ENCODE assay signal across 22 cellular contexts in the genomic region with DNA sequence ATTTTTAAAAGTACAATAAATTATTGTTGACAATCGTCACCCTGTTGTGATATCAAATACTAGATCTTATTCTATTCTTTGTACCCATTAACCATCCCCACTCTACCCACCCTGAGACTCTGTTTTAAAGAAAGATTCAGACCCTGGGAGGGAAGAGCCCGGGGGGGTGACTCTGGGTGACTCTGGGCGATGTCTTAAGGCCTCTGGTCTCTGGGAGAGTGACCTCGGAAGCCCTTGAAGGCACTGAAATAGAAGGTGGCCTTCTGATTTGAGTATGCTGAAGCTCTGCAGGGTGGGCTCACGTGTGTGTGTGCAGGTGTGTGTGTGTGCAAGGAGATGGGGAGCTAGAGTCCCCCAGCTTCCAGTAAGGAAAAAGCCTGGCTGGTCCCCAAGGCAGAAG. TPM values are rescaled to one million over a fixed set of nuclear protein-coding genes. Genes with fewer than 3 reads are reported as not detected.
A peak's percentile ranks its signal among the peaks of the same experiment; 100 is the strongest.
DNase-seq lines count a peak whose midpoint lies in the region; ATAC-seq and TF ChIP-seq lines count a peak whose summit lies in the region.
"Had no signal": no experiment of that assay in that cellular context is flagged by ENCODE, and none has a peak within 500 bp of the region (broad histone marks: within the 10 kb centered on the region; RNA-seq: fewer than 3 reads in every experiment).

No MANE protein-coding gene starts in this region.

- no peak overlapping the region for H3K4me3 ChIP-seq in hepatocyte
- H3K4me3 ChIP-seq: BLaER1 treated with 17β-estradiol and CSF1 and Interleukin-3, amounts not matched to agents 10 nM and 100 nM; mucosa of descending colon had no signal

- TF ChIP-seq CTCF in natural killer cell (IDR thresholded peaks at IDR 0.05) (no peak), hepatocyte (IDR thresholded peaks at IDR 0.05; ENCODE audit: poor library complexity) (no peak)

- H3K27ac Mint-ChIP-seq in natural killer cell treated with Interleukin-12 subunit alpha and Interleukin-12 subunit beta and Interleukin-15 and Interleukin-18, amount 100 ng/mL, for 72 hours = peak overlapping the region in 1 of 2 donors; percentile 70
- no peak overlapping the region for H3K27ac Mint-ChIP-seq in natural killer cell
- H3K27ac Mint-ChIP-seq: activated CD4-positive, alpha-beta T cell treated with anti-CD3 and anti-CD28 coated beads, Interleukin-2, amount 10 ng/mL, durations not matched to agents 7 days and 5 days; IgD-negative memory B cell had no signal

- peaks cover 21% of the 10 kb centered on the region for H3K36me3 Mint-ChIP-seq in natural killer cell treated with Interleukin-12 subunit alpha and Interleukin-12 subunit beta and Interleukin-15 and Interleukin-18, amount 100 ng/mL, for 72 hours
- no peaks in the 10 kb centered on the region for H3K36me3 Mint-ChIP-seq in natural killer cell

- H3K79me2 ChIP-seq in hepatocyte = peaks cover 11% of the 10 kb centered on the region

- no peaks in the 10 kb centered on the region for H3K9me2 ChIP-seq in hepatocyte (replicated peaks; ENCODE audit: insufficient read depth)

- no peak overlapping the region for H2AFZ ChIP-seq in hepatocyte

- peak overlapping the region; percentile 95 for H3K27ac ChIP-seq in hepatocyte

- H3K36me3 ChIP-seq in hepatocyte (replicated peaks; ENCODE audit: insufficient read depth, low read depth) = no peaks in the 10 kb centered on the region

- no peaks in the 10 kb centered on the region for H3K9me3 ChIP-seq in hepatocyte (ENCODE audit: low read depth)
- H3K9me3 ChIP-seq: mucosa of descending colon had no signal

- no peak overlapping the region for H3K4me3 Mint-ChIP-seq in natural killer cell treated with Interleukin-12 subunit alpha and Interleukin-12 subunit beta and Interleukin-15 and Interleukin-18, amount 100 ng/mL, for 72 hours
- no peak overlapping the region for H3K4me3 Mint-ChIP-seq in natural killer cell
- H3K4me3 Mint-ChIP-seq: activated CD4-positive, alpha-beta T cell treated with anti-CD3 and anti-CD28 coated beads, Interleukin-2, amount 10 ng/mL, durations not matched to agents 7 days and 5 days; IgD-negative memory B cell had no signal

- H3K9me3 Mint-ChIP-seq in natural killer cell treated with Interleukin-12 subunit alpha and Interleukin-12 subunit beta and Interleukin-15 and Interleukin-18, amount 100 ng/mL, for 72 hours = peaks cover 9% of the 10 kb centered on the region
- no peaks in the 10 kb centered on the region for H3K9me3 Mint-ChIP-seq in natural killer cell

- no peaks in the 10 kb centered on the region for H4K20me1 ChIP-seq in hepatocyte (ENCODE audit: insufficient read depth, poor library complexity, severe bottlenecking)

- no peak for ATAC-seq in natural killer cell treated with Interleukin-12 subunit alpha and Interleukin-12 subunit beta and Interleukin-15 and Interleukin-18, amount 100 ng/mL, for 72 hours
- no peak for ATAC-seq in natural killer cell

- H3K27me3 Mint-ChIP-seq in natural killer cell treated with Interleukin-12 subunit alpha and Interleukin-12 subunit beta and Interleukin-15 and Interleukin-18, amount 100 ng/mL, for 72 hours = no peaks in the 10 kb centered on the region
- no peaks in the 10 kb centered on the region for H3K27me3 Mint-ChIP-seq in natural killer cell (ENCODE audit: low read depth in 2 of 2)

- WGBS in hepatocyte (ENCODE audit: low lambda C conversion rate, missing lambda C conversion rate) = 89% methylated on average over 5 of the region's 5 CpGs

- peak; percentile 49 for DNase-seq in natural killer cell treated with Interleukin-12 subunit alpha and Interleukin-12 subunit beta and Interleukin-15 and Interleukin-18, amount 100 ng/mL, for 72 hours (ENCODE audit: low spot score)
- DNase-seq in natural killer cell = no peak
- DNase-seq in hepatocyte (ENCODE audit: low spot score) = no peak
- peak; percentile 32 for DNase-seq in posterior vena cava (ENCODE audit: low spot score)
- no peak for DNase-seq in stimulated activated CD4-positive, alpha-beta T cell treated with anti-CD3 and anti-CD28 coated beads, Interleukin-15, amount 100 ng/mL, for 24 hours
- no peak for DNase-seq in HuH-7.5 (ENCODE audit: low spot score)
- DNase-seq in activated T-cell treated with anti-CD3 and anti-CD28 coated beads, Interleukin-2, amount 50 U/mL, for 48 hours = no peak
- no peak for DNase-seq in EL
- DNase-seq: activated CD4-positive, alpha-beta T cell treated with anti-CD3 and anti-CD28 coated beads, Interleukin-2, amount 10 ng/mL, durations not matched to agents 7 days and 5 days; activated CD8-positive, alpha-beta memory T cell treated with anti-CD3 and anti-CD28 coated beads, Interleukin-2, amount 50 U/mL, for 4 hours; activated naive CD4-positive, alpha-beta T cell; GOT3; hypothalamus; NCI-H1694 treated with DMSO at 0.1 percent for 48 hours; RPMI8226; stimulated activated CD4-positive, alpha-beta T cell treated with anti-CD3 and anti-CD28 coated beads, Interleukin-2, amount 100 ng/mL, for 24 hours had no signal

- H3K4me1 ChIP-seq in hepatocyte (ENCODE audit: insufficient read depth) = peaks cover 19% of the 10 kb centered on the region

- peaks cover 24 to 44% of the 10 kb centered on the region in 2 donors for H3K4me1 Mint-ChIP-seq in natural killer cell treated with Interleukin-12 subunit alpha and Interleukin-12 subunit beta and Interleukin-15 and Interleukin-18, amount 100 ng/mL, for 72 hours (ENCODE audit: low read depth in 2 of 2)
- peaks cover 33 to 45% of the 10 kb centered on the region in 2 donors for H3K4me1 Mint-ChIP-seq in natural killer cell
- H3K4me1 Mint-ChIP-seq: activated CD4-positive, alpha-beta T cell treated with anti-CD3 and anti-CD28 coated beads, Interleukin-2, amount 10 ng/mL, durations not matched to agents 7 days and 5 days had no signal

- intact Hi-C loops in natural killer cell (cut with micrococcal nuclease) (no loop called here), posterior vena cava (cut with DNase I) (no loop called here)

- peak overlapping the region; percentile 72 for H3K4me2 ChIP-seq in hepatocyte

- peaks cover 3% of the 10 kb centered on the region for H3K27me3 ChIP-seq in hepatocyte

RNA-seq across cellular contexts. Expression of a gene that starts 9.7 kb away (rescaled TPM):
- total RNA-seq in natural killer cell treated with Interleukin-12 subunit alpha and Interleukin-12 subunit beta and Interleukin-15 and Interleukin-18, amount 100 ng/mL, for 72 hours = 100 to 1,000 TPM in 1 of 2 donors, 10 to 100 TPM in 1; 70.6 to 161 TPM
- 100 to 1,000 TPM in 1 of 3 donors, 10 to 100 TPM in 2; 87.2 to 117 (median 89.2) TPM for total RNA-seq in natural killer cell
- total RNA-seq in hepatocyte = 25.8 and 35.7 TPM in 2 replicates
- 16.3 and 25.6 TPM in 2 replicates for polyA plus RNA-seq in hepatocyte
- 10 to 100 TPM; 16.3 to 17.8 TPM for total RNA-seq in posterior vena cava

RNA-seq across cellular contexts. Expression of a gene that starts 30.6 kb away (rescaled TPM):
- 10 to 100 TPM; 17.2 to 19.9 TPM for total RNA-seq in natural killer cell treated with Interleukin-12 subunit alpha and Interleukin-12 subunit beta and Interleukin-15 and Interleukin-18, amount 100 ng/mL, for 72 hours
- total RNA-seq in natural killer cell (10 to 100 TPM; 33.6 to 38.3 (median 33.6) TPM), hepatocyte (9.9 and 11.6 TPM in 2 replicates), posterior vena cava (1 to 10 TPM; 5.9 to 8.4 TPM)
- 18.9 and 21.2 TPM in 2 replicates for polyA plus RNA-seq in hepatocyte

RNA-seq across cellular contexts. Expression of a gene that starts 38.2 kb away (rescaled TPM):
- total RNA-seq in natural killer cell treated with Interleukin-12 subunit alpha and Interleukin-12 subunit beta and Interleukin-15 and Interleukin-18, amount 100 ng/mL, for 72 hours = not detected
- total RNA-seq in natural killer cell (not detected), hepatocyte (20.3 and 31.1 TPM in 2 replicates), posterior vena cava (not detected)
- polyA plus RNA-seq in hepatocyte = 72.3 and 112 TPM in 2 replicates
- total RNA-seq: activated CD4-positive, alpha-beta T cell treated with anti-CD3 and anti-CD28 coated beads, Interleukin-2, amount 10 ng/mL, durations not matched to agents 7 days and 5 days; astrocyte; left cardiac atrium; omental fat pad had no signal
- polyA plus RNA-seq: IgD-negative memory B cell had no signal

Comparison
In these comparisons a context has a peak if more than half of its experiments do, and no peak if none do; other contexts are left out.
1. DNase-seq: peak in natural killer cell treated with Interleukin-12 subunit alpha and Interleukin-12 subunit beta and Interleukin-15 and Interleukin-18, amount 100 ng/mL, for 72 hours (single experiment) and posterior vena cava (single experiment); none in natural killer cell (single experiment), hepatocyte (single experiment), stimulated activated CD4-positive, alpha-beta T cell treated with anti-CD3 and anti-CD28 coated beads, Interleukin-15, amount 100 ng/mL, for 24 hours (single experiment), HuH-7.5 (single experiment), activated T-cell treated with anti-CD3 and anti-CD28 coated beads, Interleukin-2, amount 50 U/mL, for 48 hours (0 of 2) and EL (single experiment).
2. RNA of a gene that starts 38.2 kb away (total RNA-seq): 20.3 to 31.1 TPM in hepatocyte; not detected in natural killer cell treated with Interleukin-12 subunit alpha and Interleukin-12 subunit beta and Interleukin-15 and Interleukin-18, amount 100 ng/mL, for 72 hours, not detected in natural killer cell and not detected in posterior vena cava; every median in the first group is over 10 times any median in the second.